In genomic region chr10:71025535-71025934, GRCh38 we compare ENCODE assay signal across 20 cellular contexts.
A peak's percentile ranks its signal among the peaks of the same experiment; 100 is the strongest.
DNase-seq lines count a peak whose midpoint lies in the region; ATAC-seq, FAIRE-seq and TF ChIP-seq lines count a peak whose summit lies in the region.
"Had no signal": no experiment of that assay in that cellular context is flagged by ENCODE, and none has a peak within 500 bp of the region (broad histone marks: within the 10 kb centered on the region; RNA-seq: fewer than 3 reads in every experiment).

No MANE protein-coding gene starts in this region.

- H3K9me1 ChIP-seq in K562 (ENCODE audit: control insufficient read depth, insufficient read depth, low read length): no peaks in the 10 kb centered on the region

- no peak for FAIRE-seq in K562 (lab: Jason Lieb, UNC)

- H2AFZ ChIP-seq in K562 (ENCODE audit: low read depth, low read length): no peak overlapping the region

- H4K20me1 ChIP-seq in K562 (replicated peaks; ENCODE audit: control insufficient read depth, insufficient read depth, low read length): no peaks in the 10 kb centered on the region
- H4K20me1 ChIP-seq: BLaER1 had no signal

- no peak for ATAC-seq in K562
- ATAC-seq in Right ventricle myocardium superior (ENCODE audit: poor library complexity): no peak
- ATAC-seq: activated CD4-positive, CD25-positive, alpha-beta regulatory T cell treated with anti-CD3 and anti-CD28 coated beads, Interleukin-2, amount 50 U/mL, for 24 hours; heart left ventricle; natural killer cell treated with Interleukin-12 subunit alpha and Interleukin-12 subunit beta and Interleukin-15 and Interleukin-18, amount 100 ng/mL, for 72 hours had no signal

- H3K4me3 ChIP-seq in K562: no peak overlapping the region
- H3K4me3 ChIP-seq in tibial nerve: no peak overlapping the region
- H3K4me3 ChIP-seq: BLaER1, heart left ventricle had no signal

- no peak for TF ChIP-seq POLR2A in K562 (conservative IDR thresholded peaks at IDR 0.05)
- no peak for TF ChIP-seq POLR2A in tibial nerve (IDR thresholded peaks at IDR 0.05)

- intact Hi-C loops in K562 (cut with micrococcal nuclease) (no loop called here), Right ventricle myocardium superior (cut with DNase I) (no loop called here)

- TF ChIP-seq CTCF in K562 (IDR thresholded peaks at IDR 0.05 in 2 of 3, conservative IDR thresholded peaks at IDR 0.05 in 1 of 3; ENCODE audit: insufficient read depth in 2 of 3, low read depth in 1 of 3, low read length in 3 of 3): no peak
- TF ChIP-seq CTCF in GM20000 (IDR thresholded peaks at IDR 0.05; ENCODE audit: extremely low read depth, missing control alignments): no peak
- TF ChIP-seq CTCF in tibial nerve (IDR thresholded peaks at IDR 0.05): no peak

- H3K9me3 ChIP-seq in K562 (replicated peaks; ENCODE audit: control insufficient read depth, insufficient read depth, low read depth, low read length) (no peaks in the 10 kb centered on the region), tibial nerve (peaks cover 0 to 17% (median 0%) of the 10 kb centered on the region in 4 donors)

- DNase-seq in Caki2 (ENCODE audit: low read depth) (peak; percentile 11), K562 (ENCODE audit: extremely low read depth in 1 of 4, low spot score in 3 of 4) (peak in 3 of 4 experiments; percentile 29 to 31 (median 29)), iPS-NIHi11 (ENCODE audit: low spot score) (peak; percentile 72), GM20000 (ENCODE audit: low spot score) (no peak), tibial nerve (ENCODE audit: low spot score in 2 of 2) (no peak), H4 (ENCODE audit: low spot score) (no peak), Right ventricle myocardium superior (no peak)
- DNase-seq: activated CD4-positive, alpha-beta memory T cell treated with anti-CD3 and anti-CD28 coated beads, Interleukin-2, amount 10 ng/mL, durations not matched to agents 7 days and 5 days; activated effector memory CD4-positive, alpha-beta T cell treated with anti-CD3 and anti-CD28 coated beads, Interleukin-2, amount 50 U/mL, for 16 hours; COR-L47; EL; heart left ventricle; KBM-7; NCI-H526 treated with DMSO at 0.1 percent for 48 hours; retina; SHP77 had no signal

- no peaks in the 10 kb centered on the region for H3K79me2 ChIP-seq in K562 (ENCODE audit: control insufficient read depth, insufficient read depth, low read length)

- BruUV-seq in K562 (replicated peaks; lab: Mats Ljungman, UMichigan): no TSS peak

- no peak overlapping the region for H3K9ac ChIP-seq in K562 (ENCODE audit: insufficient read depth in 1 of 2, low read depth in 2 of 2, low read length in 2 of 2)
- H3K9ac ChIP-seq: BLaER1 had no signal

- POLR2A ChIA-PET in K562 (lab: Yijun Ruan, JAX): interaction anchor here (0.6 to 0.8 kb wide), 2 partner anchors 37 to 80 kb away, joined by 3 to 4 read pairs; no protein-coding TSS in a partner anchor

- no peak for TF ChIP-seq EP300 in Ishikawa (IDR thresholded peaks at IDR 0.05; ENCODE audit: borderline replicate concordance)
- no peak for TF ChIP-seq EP300 in K562 (IDR thresholded peaks at IDR 0.05; ENCODE audit: low read length)
- no peak for TF ChIP-seq EP300 in tibial nerve (IDR thresholded peaks at IDR 0.05)

- no peak overlapping the region for H3K4me2 ChIP-seq in K562 (ENCODE audit: insufficient read depth, low read length)
- H3K4me2 ChIP-seq: BLaER1 had no signal

- TF ChIP-seq RAD21 in Ishikawa (IDR thresholded peaks at IDR 0.05; ENCODE audit: low read depth) (no peak), K562 (CRISPR knock-in tag; conservative IDR thresholded peaks at IDR 0.05 in 1 of 2, IDR thresholded peaks at IDR 0.05 in 1 of 2) (no peak)

- H3K4me1 ChIP-seq in K562 (replicated peaks in 1 of 2; ENCODE audit: control insufficient read depth in 2 of 2, insufficient read depth in 2 of 2, low read length in 2 of 2): no peaks in the 10 kb centered on the region; a peak in 1 of 5 replicates
- H3K4me1 ChIP-seq in tibial nerve: no peaks in the 10 kb centered on the region

- in situ Hi-C loops in Caki2 (cut with HindIII; ENCODE audit: low pct_unique_long_range_greater_than_20kb, low sequenced_read_pairs): no loop called here
- in situ Hi-C loops in K562 (cut with MboI): no loop called here

- CTCF ChIA-PET in K562 (lab: Yijun Ruan, JAX; ENCODE audit: low intra/inter-chr PET ratio): no interaction called here

- H3K27ac ChIP-seq in K562 (ENCODE audit: extremely low read depth, low read depth, low read length) (no peak overlapping the region), tibial nerve (no peak overlapping the region)
- H3K27ac ChIP-seq: BLaER1, heart left ventricle had no signal

- H3K36me3 ChIP-seq in K562 (ENCODE audit: control insufficient read depth, insufficient read depth, low read length) (no peaks in the 10 kb centered on the region), tibial nerve (no peaks in the 10 kb centered on the region)
- H3K36me3 ChIP-seq: BLaER1, heart left ventricle had no signal

- H3K27me3 ChIP-seq in K562 (ENCODE audit: control insufficient read depth in 2 of 2, insufficient read depth in 2 of 2, low read length in 2 of 2) (peaks cover 23 to 53% of the 10 kb centered on the region in 2 experiments), tibial nerve (no peaks in the 10 kb centered on the region)
- H3K27me3 ChIP-seq: BLaER1 had no signal

- WGBS in K562 (ENCODE audit: insufficient coverage, low coverage, missing lambda C conversion rate): 3% methylated on average over 4 of the region's 4 CpGs
- 61 to 62% methylated on average over 4 of the region's 4 CpGs for WGBS in tibial nerve, 2 donors

TF ChIP-seq in Ishikawa, 13 proteins besides CTCF, POLR2A, EP300 and RAD21:
- TF ChIP-seq TEAD4 (IDR thresholded peaks at IDR 0.05) (peak; percentile 56; the same call in 1 of the 2 replicates), FOXM1 (IDR thresholded peaks at IDR 0.05; ENCODE audit: borderline replicate concordance, low read depth) (no peak)
TF ChIP-seq in Ishikawa: peak in this region for 1.

TF ChIP-seq in K562, 482 proteins besides CTCF, POLR2A, EP300 and RAD21:
- TF ChIP-seq FOXA1 (IDR thresholded peaks at IDR 0.05; ENCODE audit: borderline replicate concordance): no peak
- no peak for TF ChIP-seq ZNF280B (CRISPR knock-in tag; IDR thresholded peaks at IDR 0.05)
- TF ChIP-seq TEAD4 (IDR thresholded peaks at IDR 0.05; ENCODE audit: low read length): 0 out of 2 replicates have a peak, but pooled peaks have one; percentile 15
- TF ChIP-seq TEAD4 (CRISPR knock-in tag; IDR thresholded peaks at IDR 0.05; ENCODE audit: borderline replicate concordance): no peak
- no peak for TF ChIP-seq TRIM28 (IDR thresholded peaks at IDR 0.05)
- TF ChIP-seq RFX1 (IDR thresholded peaks at IDR 0.05): peak; percentile 87

Comparison
In these comparisons a context has a peak if more than half of its experiments do, and no peak if none do; other contexts are left out.
1. DNase-seq: peak in Caki2 (single experiment), K562 (3 of 4) and iPS-NIHi11 (single experiment); none in GM20000 (single experiment), tibial nerve (0 of 2), H4 (single experiment) and Right ventricle myocardium superior (single experiment).